In the genomic region with DNA sequence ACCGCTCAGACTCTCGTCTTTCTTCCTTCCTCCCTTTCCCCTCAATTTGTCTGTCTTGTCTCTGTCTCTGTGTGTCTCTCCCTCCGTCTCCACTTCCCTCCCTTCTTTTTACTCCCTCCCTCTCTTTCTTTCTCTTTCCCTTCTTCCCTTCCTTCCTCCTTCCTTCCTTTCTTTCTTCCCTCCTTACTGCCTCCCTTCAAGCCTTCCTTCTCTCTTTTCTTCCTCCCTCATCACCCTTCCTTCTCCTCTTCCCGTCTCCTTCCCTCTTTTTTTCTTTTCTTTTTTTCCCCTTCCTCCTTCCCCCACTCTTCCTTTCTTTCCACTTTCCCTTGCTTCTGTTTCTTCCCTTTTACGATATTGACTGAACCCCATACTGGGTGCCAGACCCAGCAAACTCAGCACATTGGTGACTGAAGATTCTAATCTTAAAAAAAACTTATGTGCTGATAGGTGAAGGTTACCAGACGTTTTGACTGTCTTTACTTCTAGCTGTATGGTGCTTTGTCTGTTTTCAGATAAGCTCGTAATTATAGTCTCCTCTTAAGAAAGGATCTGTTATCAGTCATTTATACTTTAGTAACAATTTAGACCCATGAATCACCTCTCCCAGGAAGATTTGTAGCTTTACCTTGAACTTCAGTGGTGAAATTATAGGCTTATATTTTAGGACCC, we compare ENCODE assay signal across 8 cellular contexts. TPM values are rescaled to one million over a fixed set of nuclear protein-coding genes. Genes with fewer than 3 reads are reported as not detected.
A peak's percentile ranks its signal among the peaks of the same experiment; 100 is the strongest.
DNase-seq lines count a peak whose midpoint lies in the region; ATAC-seq and TF ChIP-seq lines count a peak whose summit lies in the region.

No MANE protein-coding gene starts in this region.

- peak overlapping the region; percentile 75 for H3K4me3 Mint-ChIP-seq in activated CD8-positive, alpha-beta T cell treated with anti-CD3 and anti-CD28 coated beads for 36 hours

- no peak for DNase-seq in cardiac muscle cell (ENCODE audit: low read depth in 1 of 2, low spot score in 1 of 2)
- no peak for DNase-seq in left cardiac atrium
- DNase-seq in activated CD8-positive, alpha-beta T cell treated with anti-CD3 and anti-CD28 coated beads for 36 hours = no peak
- DNase-seq in upper lobe of right lung = no peak
- DNase-seq in lower leg skin (ENCODE audit: low spot score in 2 of 2) = no peak
- DNase-seq in iPS-NIHi11 (ENCODE audit: low spot score) = no peak
- no peak for DNase-seq in activated CD4-positive, CD25-positive, alpha-beta regulatory T cell (lab: John Stamatoyannopoulos, UW)

- intact Hi-C loops in left cardiac atrium (cut with DNase I) = loop anchor here in 1 of 2 donors (10.0 kb wide), 1 partner anchor 344 kb away; the partner anchor contains the start of gene CNEP1R1
- intact Hi-C loops in activated CD8-positive, alpha-beta T cell treated with anti-CD3 and anti-CD28 coated beads for 36 hours (cut with micrococcal nuclease) = loop anchor here (10.0 kb wide), 2 partner anchors 296 to 376 kb away; partner anchors contain the start of gene CYLD
- intact Hi-C loops in upper lobe of right lung (cut with DNase I) = loop anchor here (10.0 kb wide), 1 partner anchor 144 kb away; no protein-coding TSS in a partner anchor
- intact Hi-C loops in lower leg skin (cut with DNase I; ENCODE audit: low total_unique reads) = no loop called here

- H3K9me3 ChIP-seq in cardiac muscle cell (ENCODE audit: low read depth) (no peaks in the 10 kb centered on the region), liver (ENCODE audit: control insufficient read depth in 4 of 4, low read length in 3 of 4) (no peaks in the 10 kb centered on the region), upper lobe of right lung (no peaks in the 10 kb centered on the region)

- H3K9ac ChIP-seq in liver (ENCODE audit: low read depth in 1 of 2, low read length in 2 of 2) = peak overlapping the region in 1 of 2 donors; percentile 42

- peaks cover 15% of the 10 kb centered on the region for H3K36me3 ChIP-seq in cardiac muscle cell
- peaks cover 0 to 7% (median 3%) of the 10 kb centered on the region in 4 donors for H3K36me3 ChIP-seq in liver (ENCODE audit: control insufficient read depth in 4 of 4, insufficient read depth in 3 of 4, low read depth in 1 of 4, low read length in 3 of 4)
- peaks cover 25% of the 10 kb centered on the region for H3K36me3 ChIP-seq in upper lobe of right lung

- ATAC-seq in left cardiac atrium (no peak), upper lobe of right lung (no peak)
- ATAC-seq in activated CD8-positive, alpha-beta T cell treated with anti-CD3 and anti-CD28 coated beads for 36 hours = no peak

- CTCF ChIA-PET in activated CD8-positive, alpha-beta T cell treated with anti-CD3 and anti-CD28 coated beads for 36 hours (lab: Charles Lee) = interaction anchor here (0.7 to 11.9 kb wide), 16 partner anchors 8 to 437 kb away, joined by 3 to 118 read pairs (median 4); no protein-coding TSS in a partner anchor

- H3K27ac ChIP-seq in cardiac muscle cell (no peak overlapping the region), liver (ENCODE audit: low read depth in 1 of 2, low read length in 2 of 2) (no peak overlapping the region), upper lobe of right lung (peak overlapping the region; percentile 74)

- peak overlapping the region; percentile 13 for H3K4me3 ChIP-seq in cardiac muscle cell
- peak overlapping the region; percentile 47 to 94 (median 62) for H3K4me3 ChIP-seq in liver (ENCODE audit: low read depth in 1 of 3, low read length in 3 of 3)
- peak overlapping the region; percentile 55 for H3K4me3 ChIP-seq in upper lobe of right lung
- H3K4me3 ChIP-seq in lower leg skin (ENCODE audit: low read depth, poor library complexity, severe bottlenecking) = no peak overlapping the region

- H3K9me3 Mint-ChIP-seq in activated CD8-positive, alpha-beta T cell treated with anti-CD3 and anti-CD28 coated beads for 36 hours = no peaks in the 10 kb centered on the region

- H3K4me1 ChIP-seq in cardiac muscle cell (ENCODE audit: low read depth) (peaks cover 16% of the 10 kb centered on the region), liver (ENCODE audit: control insufficient read depth in 4 of 4, insufficient read depth in 4 of 4, low read length in 3 of 4) (peaks cover 1 to 28% (median 21%) of the 10 kb centered on the region in 4 donors), upper lobe of right lung (peaks cover 30% of the 10 kb centered on the region)

- no peaks in the 10 kb centered on the region for H3K27me3 Mint-ChIP-seq in activated CD8-positive, alpha-beta T cell treated with anti-CD3 and anti-CD28 coated beads for 36 hours

- POLR2A ChIA-PET in activated CD8-positive, alpha-beta T cell treated with anti-CD3 and anti-CD28 coated beads for 36 hours (lab: Charles Lee) = interaction anchor here (1.4 kb wide), 1 partner anchor 17 kb away, joined by 3 read pairs; no protein-coding TSS in a partner anchor

- 26% methylated on average over 7 of the region's 7 CpGs for WGBS in liver
- WGBS in lower leg skin, 2 donors = 22% methylated on average over 7 of the region's 7 CpGs

- TF ChIP-seq CTCF in cardiac muscle cell (IDR thresholded peaks at IDR 0.05; ENCODE audit: low read depth, low read length) (no peak), liver (IDR thresholded peaks at IDR 0.05; ENCODE audit: low read depth, low read length, missing input control) (no peak), upper lobe of right lung (IDR thresholded peaks at IDR 0.05) (no peak), lower leg skin (IDR thresholded peaks at IDR 0.05) (peak in 1 of 3 donors; percentile 39)
- no peak for TF ChIP-seq CTCF in activated CD8-positive, alpha-beta T cell treated with anti-CD3 and anti-CD28 coated beads for 36 hours (IDR thresholded peaks at IDR 0.05)

- TF ChIP-seq POLR2A in lower leg skin (IDR thresholded peaks at IDR 0.05) = no peak

- peaks cover 33% of the 10 kb centered on the region for H3K4me1 Mint-ChIP-seq in activated CD8-positive, alpha-beta T cell treated with anti-CD3 and anti-CD28 coated beads for 36 hours (ENCODE audit: low read depth)

- H3K27me3 ChIP-seq in cardiac muscle cell = no peaks in the 10 kb centered on the region
- H3K27me3 ChIP-seq in liver (ENCODE audit: control insufficient read depth in 4 of 4, insufficient read depth in 4 of 4, low read length in 3 of 4) = no peaks in the 10 kb centered on the region
- no peaks in the 10 kb centered on the region for H3K27me3 ChIP-seq in upper lobe of right lung

- TF ChIP-seq RAD21 in liver (IDR thresholded peaks at IDR 0.05) = no peak

- H3K27ac Mint-ChIP-seq in activated CD8-positive, alpha-beta T cell treated with anti-CD3 and anti-CD28 coated beads for 36 hours = peak overlapping the region; percentile 92

- H3K36me3 Mint-ChIP-seq in activated CD8-positive, alpha-beta T cell treated with anti-CD3 and anti-CD28 coated beads for 36 hours (ENCODE audit: low read depth) = peaks cover 24% of the 10 kb centered on the region

TF ChIP-seq in liver, 16 proteins besides CTCF, POLR2A, EP300 and RAD21:
- TF ChIP-seq FOXA1 (IDR thresholded peaks at IDR 0.05) (no peak), EGR1 (IDR thresholded peaks at IDR 0.05; ENCODE audit: low read depth in 2 of 2) (no peak), RXRA (IDR thresholded peaks at IDR 0.05) (no peak), YY1 (IDR thresholded peaks at IDR 0.05) (no peak), ATF3 (IDR thresholded peaks at IDR 0.05) (no peak), GABPA (IDR thresholded peaks at IDR 0.05 in 1 of 2, conservative IDR thresholded peaks at IDR 0.05 in 1 of 2) (no peak), HNF4A (conservative IDR thresholded peaks at IDR 0.05) (no peak)

RNA-seq across cellular contexts. Expression of gene BRD7, which starts 0.5 kb away (rescaled TPM):
- total RNA-seq in cardiac muscle cell (54.2 and 80.1 TPM in 2 replicates), left cardiac atrium (10 to 100 TPM; 41.7 to 43.4 TPM), liver (10 to 100 TPM; 14.0 to 34.3 TPM), upper lobe of right lung (62.9 TPM), lower leg skin (10 to 100 TPM; 48.6 to 86.3 (median 52.0) TPM)
- polyA plus RNA-seq in cardiac muscle cell (61.0 and 89.2 TPM in 2 replicates), liver (10 to 100 TPM; 13.3 to 14.2 TPM)
- total RNA-seq in activated CD8-positive, alpha-beta T cell treated with anti-CD3 and anti-CD28 coated beads for 36 hours = 10 to 100 TPM; 76.2 to 93.4 TPM
